ENCODE assay signal across 8 cellular contexts in the genomic region with DNA sequence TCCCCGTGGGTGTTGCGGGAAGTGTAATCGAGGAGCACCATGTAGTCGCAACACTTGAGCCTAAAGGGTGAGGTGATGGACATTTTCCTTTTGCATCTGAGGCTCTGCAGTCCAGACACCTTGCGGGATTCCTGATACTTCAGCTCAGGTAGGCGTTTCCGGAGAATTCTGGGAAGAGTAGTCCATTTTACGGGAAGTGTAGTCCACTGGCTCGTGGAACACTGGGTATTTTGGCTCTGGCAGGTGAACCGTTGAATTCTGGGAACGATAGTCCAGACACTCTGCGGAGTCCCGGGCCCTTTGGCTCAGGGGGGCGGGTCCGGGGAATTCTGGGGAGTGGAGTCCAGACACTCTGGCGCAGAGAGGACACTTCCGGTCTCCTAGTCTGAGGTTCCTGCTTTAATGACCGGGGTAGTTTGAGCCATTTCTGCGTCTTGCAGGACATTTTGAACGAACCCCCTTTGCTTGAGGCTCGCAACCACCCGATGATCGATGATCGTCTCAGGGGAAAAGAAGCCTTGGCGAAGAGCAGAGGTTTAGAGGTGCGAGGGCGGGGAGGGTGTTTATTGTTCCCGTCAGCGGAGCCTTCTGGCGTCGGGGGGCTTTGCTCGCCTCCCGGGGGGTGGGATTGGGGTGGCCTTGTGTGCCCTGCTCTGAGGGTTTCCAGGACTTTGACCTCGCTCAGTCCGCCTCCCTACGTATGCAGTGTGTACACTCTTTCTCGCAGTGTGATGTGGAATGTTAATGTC. TPM values are rescaled to one million over a fixed set of nuclear protein-coding genes. Genes with fewer than 3 reads are reported as not detected.
DNase-seq lines count a peak whose midpoint lies in the region; ATAC-seq and TF ChIP-seq lines count a peak whose summit lies in the region.

A gene (plus strand): TSS at position 383 of the 749 bp plus-strand sequence. CDS start 3,141 bp downstream, outside the sequence.

- peaks cover 68% of the 10 kb centered on the region for H3K9me3 Mint-ChIP-seq in activated T-helper 1 cell treated with anti-CD3 and anti-CD28 coated beads, Interleukin-12 subunit alpha, Interleukin-12 subunit beta, Interleukin-2, Interleukin-4 antibody, amounts not matched to agents 30 ng/mL and 10 ng/mL and 1 ng/mL, durations not matched to agents 14 hours and 24 hours and 36 hours

- H3K36me3 Mint-ChIP-seq in activated T-helper 1 cell treated with anti-CD3 and anti-CD28 coated beads, Interleukin-12 subunit alpha, Interleukin-12 subunit beta, Interleukin-2, Interleukin-4 antibody, amounts not matched to agents 30 ng/mL and 10 ng/mL and 1 ng/mL, durations not matched to agents 14 hours and 24 hours and 36 hours (ENCODE audit: low read depth) = no peaks in the 10 kb centered on the region

- H3K36me3 ChIP-seq in Panc1 (ENCODE audit: control insufficient read depth, insufficient read depth, low read length) (no peaks in the 10 kb centered on the region), esophagus muscularis mucosa (peaks cover 6 to 18% (median 12%) of the 10 kb centered on the region in 4 donors), mucosa of descending colon (ENCODE audit: low read depth) (no peaks in the 10 kb centered on the region)

- no peaks in the 10 kb centered on the region for H3K27me3 ChIP-seq in Panc1 (ENCODE audit: control insufficient read depth, insufficient read depth, low read length)
- H3K27me3 ChIP-seq in esophagus muscularis mucosa = peaks cover 0 to 30% (median 0%) of the 10 kb centered on the region in 4 donors

- DNase-seq in HS-5 (ENCODE audit: low read depth) = peak; percentile 71
- DNase-seq in Panc1 (ENCODE audit: low read depth, low spot score) = peak; percentile 69
- DNase-seq in activated T-helper 1 cell treated with anti-CD3 and anti-CD28 coated beads, Interleukin-12 subunit alpha, Interleukin-12 subunit beta, Interleukin-2, Interleukin-4 antibody, amounts not matched to agents 30 ng/mL and 10 ng/mL and 1 ng/mL, durations not matched to agents 14 hours and 24 hours and 36 hours (ENCODE audit: low spot score) = no peak
- DNase-seq in esophagus muscularis mucosa (ENCODE audit: extremely low spot score) = peak; percentile 97
- peak; percentile 94 to 96 (median 95) for DNase-seq in mucosa of descending colon
- DNase-seq in stimulated activated CD8-positive, alpha-beta memory T cell treated with anti-CD3 and anti-CD28 coated beads, Interleukin-2, amount 100 ng/mL, for 1 hour (ENCODE audit: low read depth in 2 of 2) = peak; percentile 28 to 29

- H3K27me3 Mint-ChIP-seq in activated T-helper 1 cell treated with anti-CD3 and anti-CD28 coated beads, Interleukin-12 subunit alpha, Interleukin-12 subunit beta, Interleukin-2, Interleukin-4 antibody, amounts not matched to agents 30 ng/mL and 10 ng/mL and 1 ng/mL, durations not matched to agents 14 hours and 24 hours and 36 hours (ENCODE audit: insufficient read depth) = peaks cover 2% of the 10 kb centered on the region

- H3K27ac ChIP-seq in Panc1 (ENCODE audit: low read length) (peak within 1 kb of the TSS; percentile 79), esophagus muscularis mucosa (replicated peaks in 1 of 4) (peak within 1 kb of the TSS; percentile 70 to 77 (median 75))

- WGBS in esophagus muscularis mucosa = under 1% methylated on average over 36 of the region's 37 CpGs

- POLR2A ChIA-PET in Panc1 (lab: Charles Lee) = no interaction called here

- H3K4me1 ChIP-seq in Panc1 (ENCODE audit: control insufficient read depth, insufficient read depth, low read length) (no peaks in the 10 kb centered on the region; the same call in 1 of the 2 replicates), esophagus muscularis mucosa (peaks cover 14 to 21% (median 19%) of the 10 kb centered on the region in 4 donors), mucosa of descending colon (ENCODE audit: low read depth) (peaks cover 6% of the 10 kb centered on the region)

- H3K27ac Mint-ChIP-seq in activated T-helper 1 cell treated with anti-CD3 and anti-CD28 coated beads, Interleukin-12 subunit alpha, Interleukin-12 subunit beta, Interleukin-2, Interleukin-4 antibody, amounts not matched to agents 30 ng/mL and 10 ng/mL and 1 ng/mL, durations not matched to agents 14 hours and 24 hours and 36 hours = no peak within 1 kb of the TSS

- no peak for TF ChIP-seq POLR2A in esophagus muscularis mucosa (IDR thresholded peaks at IDR 0.05; ENCODE audit: low read depth)

- ATAC-seq in Panc1 = peak; percentile 100
- ATAC-seq in mucosa of descending colon = peak; percentile 99
- no peak for ATAC-seq in GM21515 (IDR thresholded peaks at IDR 0.05; ENCODE audit: unreplicated experiment)

- H3K4me3 ChIP-seq in GM12875 (ENCODE audit: low read depth, low read length) = peak within 1 kb of the TSS; percentile 51
- peak within 1 kb of the TSS; percentile 78 to 97 for H3K4me3 ChIP-seq in Panc1 (ENCODE audit: low read depth in 2 of 2, low read length in 2 of 2)
- H3K4me3 ChIP-seq in esophagus muscularis mucosa = peak within 1 kb of the TSS; percentile 64 to 80 (median 72)
- H3K4me3 ChIP-seq in mucosa of descending colon = peak within 1 kb of the TSS; percentile 20

- H3K9me3 ChIP-seq in Panc1 (ENCODE audit: control insufficient read depth, insufficient read depth, low read depth, low read length) (no peaks in the 10 kb centered on the region), esophagus muscularis mucosa (peaks cover 0 to 8% (median 0%) of the 10 kb centered on the region in 4 donors), mucosa of descending colon (peaks cover 5% of the 10 kb centered on the region)

- peaks cover 8% of the 10 kb centered on the region for H3K4me1 Mint-ChIP-seq in activated T-helper 1 cell treated with anti-CD3 and anti-CD28 coated beads, Interleukin-12 subunit alpha, Interleukin-12 subunit beta, Interleukin-2, Interleukin-4 antibody, amounts not matched to agents 30 ng/mL and 10 ng/mL and 1 ng/mL, durations not matched to agents 14 hours and 24 hours and 36 hours (ENCODE audit: low read depth)

- H3K4me3 Mint-ChIP-seq in activated T-helper 1 cell treated with anti-CD3 and anti-CD28 coated beads, Interleukin-12 subunit alpha, Interleukin-12 subunit beta, Interleukin-2, Interleukin-4 antibody, amounts not matched to agents 30 ng/mL and 10 ng/mL and 1 ng/mL, durations not matched to agents 14 hours and 24 hours and 36 hours = peak within 1 kb of the TSS; percentile 78

- peak; percentile 47 for TF ChIP-seq EP300 in esophagus muscularis mucosa (IDR thresholded peaks at IDR 0.05)

- CTCF ChIA-PET in Panc1 (lab: Charles Lee) = no interaction called here

- intact Hi-C loops in Panc1 (cut with micrococcal nuclease; ENCODE audit: unreplicated experiment) (no loop called here), esophagus muscularis mucosa (cut with DNase I) (loop anchor here (5.0 to 10.0 kb wide), 2 partner anchors 47 to 60 kb away; a partner anchor contains a TSS), mucosa of descending colon (cut with DNase I, micrococcal nuclease) (no loop called here)
- intact Hi-C loops in activated T-helper 1 cell treated with anti-CD3 and anti-CD28 coated beads, Interleukin-12 subunit alpha, Interleukin-12 subunit beta, Interleukin-2, Interleukin-4 antibody, amounts not matched to agents 30 ng/mL and 10 ng/mL and 1 ng/mL, durations not matched to agents 14 hours and 24 hours and 36 hours (cut with micrococcal nuclease) = no loop called here

- TF ChIP-seq CTCF in GM12875 (IDR thresholded peaks at IDR 0.05; ENCODE audit: borderline replicate concordance, insufficient read depth, low read depth, low read length) (no peak), Panc1 (IDR thresholded peaks at IDR 0.05) (no peak), esophagus muscularis mucosa (IDR thresholded peaks at IDR 0.05) (no peak), mucosa of descending colon (IDR thresholded peaks at IDR 0.05) (no peak)

- in situ Hi-C loops in Panc1 (cut with HindIII; ENCODE audit: low pct_unique_long_range_greater_than_20kb, low sequenced_read_pairs) = no loop called here

- BruUV-seq in Panc1 (replicated peaks; lab: Mats Ljungman, UMichigan) = no TSS peak

RNA-seq across cellular contexts. Expression of the gene that starts here (rescaled TPM):
- total RNA-seq in Panc1 (2021; ENCODE audit: unreplicated experiment) (2.2 TPM), esophagus muscularis mucosa (1 to 10 TPM in 3 of 4 donors, under 1 TPM in 1; 0.83 to 2.6 (median 2.5) TPM), mucosa of descending colon (1 to 10 TPM; 4.7 to 8.7 (median 6.0) TPM)
- 1.8 TPM for polyA plus RNA-seq in Panc1 (2012; ENCODE audit: insufficient read length)
- total RNA-seq in activated T-helper 1 cell treated with anti-CD3 and anti-CD28 coated beads, Interleukin-12 subunit alpha, Interleukin-12 subunit beta, Interleukin-2, Interleukin-4 antibody, amounts not matched to agents 30 ng/mL and 10 ng/mL and 1 ng/mL, durations not matched to agents 14 hours and 24 hours and 36 hours = 0.18 TPM in 1 of 2 replicates, not detected in the other

Comparison
In these comparisons a context has a peak if more than half of its experiments do, and no peak if none do; other contexts are left out.
1. H3K4me3 ChIP-seq: peak in every context shown above with its lines; median percentile 88 in Panc1; 72 in esophagus muscularis mucosa; 51 in GM12875; 20 in mucosa of descending colon.